ENCODE assay signal across 1 cellular context in the genomic region with DNA sequence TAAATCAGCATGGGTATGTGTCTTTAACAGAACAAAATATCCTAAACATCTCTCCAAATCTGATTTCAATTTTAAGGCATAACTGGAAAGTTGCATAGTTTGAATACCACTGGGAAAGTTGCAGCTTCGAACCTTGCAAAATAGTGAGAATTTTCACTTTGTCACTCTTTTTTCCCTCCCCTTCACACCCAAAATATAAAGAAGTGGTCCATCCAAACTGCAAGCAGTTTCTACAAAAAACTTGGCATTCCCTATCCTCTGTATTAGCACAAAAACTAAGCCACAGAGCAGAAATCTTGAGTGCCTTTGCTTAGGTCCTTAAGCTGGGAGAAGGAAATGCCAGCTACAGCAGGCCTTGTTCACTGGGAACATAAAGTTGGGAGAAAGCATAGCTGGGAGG.
TF ChIP-seq lines count a peak whose summit lies in the region.

No MANE protein-coding gene starts in this region.

TF ChIP-seq in H1, 55 proteins besides CTCF, POLR2A, EP300 and RAD21:
- TF ChIP-seq BRCA1 (IDR thresholded peaks at IDR 0.05; ENCODE audit: low read depth, low read length) (no peak), ASH2L (IDR thresholded peaks at IDR 0.05; ENCODE audit: low read length) (no peak), GTF2F1 (IDR thresholded peaks at IDR 0.05; ENCODE audit: borderline replicate concordance, low read depth, low read length) (no peak), BCL11A (IDR thresholded peaks at IDR 0.05; ENCODE audit: low read depth in 2 of 2, low read length in 2 of 2) (no peak), SP4 (IDR thresholded peaks at IDR 0.05; ENCODE audit: low read length) (no peak), RFX5 (IDR thresholded peaks at IDR 0.05; ENCODE audit: borderline replicate concordance, low read depth, low read length) (no peak), KDM4A (IDR thresholded peaks at IDR 0.05; ENCODE audit: low read depth, low read length, severe bottlenecking) (no peak), RNF2 (IDR thresholded peaks at IDR 0.05; ENCODE audit: borderline replicate concordance, low read depth, low read length, missing control alignments, poor library complexity, severe bottlenecking) (no peak), NRF1 (IDR thresholded peaks at IDR 0.05; ENCODE audit: low read depth, low read length) (no peak), FOSL1 (IDR thresholded peaks at IDR 0.05; ENCODE audit: insufficient read depth, low read depth, low read length) (no peak), SAP30 (IDR thresholded peaks at IDR 0.05; ENCODE audit: insufficient read depth, insufficient replicate concordance, low read length) (no peak)
- TF ChIP-seq, protein P1, sequence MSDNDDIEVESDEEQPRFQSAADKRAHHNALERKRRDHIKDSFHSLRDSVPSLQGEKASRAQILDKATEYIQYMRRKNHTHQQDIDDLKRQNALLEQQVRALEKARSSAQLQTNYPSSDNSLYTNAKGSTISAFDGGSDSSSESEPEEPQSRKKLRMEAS (IDR thresholded peaks at IDR 0.05), result no peak
TF ChIP-seq in H1: peak in this region for 0.
